In the genomic region with DNA sequence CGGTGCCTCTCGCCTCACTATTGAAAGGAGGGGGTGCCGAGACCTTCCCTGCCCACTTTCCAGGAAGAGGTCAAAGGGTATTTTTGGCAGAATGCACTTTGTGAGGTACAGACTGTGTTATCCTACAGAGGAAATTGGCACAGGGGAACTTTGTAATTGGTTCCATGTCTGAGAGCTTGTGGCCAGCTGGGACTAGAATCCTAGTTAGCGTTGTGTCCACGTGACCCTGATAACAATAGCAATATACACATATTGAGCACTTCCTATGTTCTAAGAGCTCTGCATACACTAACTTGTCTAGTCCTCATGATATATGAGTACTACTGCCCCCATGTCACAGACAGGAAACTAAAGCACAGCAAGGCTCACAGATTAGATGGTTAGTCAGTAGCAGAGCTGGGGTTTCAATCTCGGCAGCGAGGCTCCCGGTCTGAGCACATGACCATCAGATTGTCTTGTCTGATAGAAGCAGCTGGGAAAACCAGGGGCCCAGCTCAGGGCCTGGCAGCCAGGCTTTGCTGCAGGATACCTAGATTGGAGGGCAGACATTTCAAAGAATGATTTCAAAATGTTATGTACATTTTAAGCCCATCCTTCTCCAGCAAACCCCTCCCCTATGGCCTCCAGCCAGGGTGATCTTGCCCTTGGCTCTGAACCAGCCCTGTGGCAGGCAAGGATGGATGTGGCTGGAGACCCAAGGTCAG, we compare ENCODE assay signal across 9 cellular contexts. TPM values are rescaled to one million over a fixed set of nuclear protein-coding genes. Genes with fewer than 3 reads are reported as not detected.
DNase-seq lines count a peak whose midpoint lies in the region; ATAC-seq, FAIRE-seq and TF ChIP-seq lines count a peak whose summit lies in the region.
"Had no signal": no experiment of that assay in that cellular context is flagged by ENCODE, and none has a peak within 500 bp of the region (broad histone marks: within the 10 kb centered on the region; RNA-seq: fewer than 3 reads in every experiment).

No MANE protein-coding gene starts in this region.

- peaks cover 15% of the 10 kb centered on the region for H3K27me3 Mint-ChIP-seq in astrocyte (ENCODE audit: low read depth, unreplicated experiment)

- no peak for FAIRE-seq in astrocyte (lab: Jason Lieb, UNC)

- TF ChIP-seq CTCF in astrocyte (IDR thresholded peaks at IDR 0.05; ENCODE audit: insufficient read depth, low read depth, low read length) = no peak

- peaks cover 5% of the 10 kb centered on the region for H3K9me3 Mint-ChIP-seq in astrocyte (ENCODE audit: unreplicated experiment)

- H3K27ac Mint-ChIP-seq in astrocyte (ENCODE audit: unreplicated experiment) = no peak overlapping the region

- no peaks in the 10 kb centered on the region for H3K36me3 ChIP-seq in astrocyte (ENCODE audit: insufficient read depth, low read length)
- H3K36me3 ChIP-seq: SJSA1 had no signal

- peak; percentile 82 for ATAC-seq in GM21381 (IDR thresholded peaks at IDR 0.05; ENCODE audit: unreplicated experiment)
- peak; percentile 78 for ATAC-seq in HG03571 (IDR thresholded peaks at IDR 0.05; ENCODE audit: unreplicated experiment)

- no peaks in the 10 kb centered on the region for H3K9me3 ChIP-seq in astrocyte (ENCODE audit: insufficient read depth, low read depth, low read length)
- H3K9me3 ChIP-seq: SJSA1 had no signal

- H3K9ac ChIP-seq in astrocyte (ENCODE audit: low read length) = no peak overlapping the region

- peaks cover 20% of the 10 kb centered on the region for H3K4me1 ChIP-seq in astrocyte (ENCODE audit: insufficient read depth, low read length)

- H3K27ac ChIP-seq in astrocyte (ENCODE audit: low read depth, low read length) = no peak overlapping the region
- H3K27ac ChIP-seq: SJSA1 had no signal

- H3K79me2 ChIP-seq in astrocyte (ENCODE audit: insufficient read depth, low read length) = no peaks in the 10 kb centered on the region

- DNase-seq in DMS53 treated with DMSO at 0.1 percent for 48 hours (lab: John Stamatoyannopoulos, UW; ENCODE audit: unreplicated experiment) (peak; percentile 70), RPMI7951 (ENCODE audit: low read depth) (peak; percentile 76), astrocyte (ENCODE audit: low read depth) (peak; percentile 44), kidney tubule cell (ENCODE audit: low spot score) (peak; percentile 60), NCI-H128 (lab: John Stamatoyannopoulos, UW; ENCODE audit: unreplicated experiment) (no peak)
- DNase-seq in stimulated activated CD4-positive, alpha-beta T cell treated with anti-CD3 and anti-CD28 coated beads, Interleukin-4, amount 100 ng/mL, for 1 hour = peak; percentile 42

- H4K20me1 ChIP-seq in astrocyte (ENCODE audit: insufficient read depth, low read length) = no peaks in the 10 kb centered on the region

- no peaks in the 10 kb centered on the region for H3K27me3 ChIP-seq in astrocyte (ENCODE audit: insufficient read depth, low read length)
- H3K27me3 ChIP-seq: SJSA1 had no signal

- H3K4me1 Mint-ChIP-seq in astrocyte (ENCODE audit: low read depth, unreplicated experiment) = peaks cover 30% of the 10 kb centered on the region

- H3K4me2 ChIP-seq in astrocyte (ENCODE audit: low read length) = peak overlapping the region; percentile 79

- peak overlapping the region; percentile 36 for H2AFZ ChIP-seq in astrocyte (ENCODE audit: low read depth, low read length)

- no peak overlapping the region for H3K4me3 ChIP-seq in astrocyte (ENCODE audit: insufficient read depth, low read depth, low read length)
- H3K4me3 ChIP-seq: SJSA1 had no signal

- H3K36me3 Mint-ChIP-seq in astrocyte (ENCODE audit: low read depth, unreplicated experiment) = peaks cover 17% of the 10 kb centered on the region

- H3K4me3 Mint-ChIP-seq in astrocyte (ENCODE audit: unreplicated experiment) = peak overlapping the region; percentile 57

RNA-seq across cellular contexts. Expression of gene MAPK13, which starts 1.4 kb away (rescaled TPM):
- total RNA-seq in RPMI7951 (2014; rRNA removed; shearing (Covaris generic)) = 0.96 and 2.1 TPM in 2 replicates
- total RNA-seq in astrocyte = 4.5 and 5.8 TPM in 2 replicates
- total RNA-seq: SJSA1 had no signal
